ENCODE assay signal across 31 cellular contexts in genomic region chr14:65788876-65789859, GRCh38.
DNase-seq lines count a peak whose midpoint lies in the region; ATAC-seq, FAIRE-seq and TF ChIP-seq lines count a peak whose summit lies in the region.
"Had no signal": no experiment of that assay in that cellular context is flagged by ENCODE, and none has a peak within 500 bp of the region (broad histone marks: within the 10 kb centered on the region; RNA-seq: fewer than 3 reads in every experiment).

No MANE protein-coding gene starts in this region.

- TF ChIP-seq POLR2A in HepG2 (IDR thresholded peaks at IDR 0.05; ENCODE audit: insufficient read depth in 1 of 2, low read depth in 2 of 2, low read length in 2 of 2): no peak
- no peak for TF ChIP-seq POLR2A in right lobe of liver (IDR thresholded peaks at IDR 0.05)
- TF ChIP-seq POLR2A in tibial nerve (IDR thresholded peaks at IDR 0.05): no peak

- TF ChIP-seq EP300 in HepG2 (IDR thresholded peaks at IDR 0.05; ENCODE audit: low read depth in 2 of 2, low read length in 2 of 2) (no peak), HepG2 (CRISPR knock-in tag; IDR thresholded peaks at IDR 0.05; ENCODE audit: borderline replicate concordance) (no peak), tibial nerve (IDR thresholded peaks at IDR 0.05) (no peak)

- peak overlapping the region; percentile 71 for H3K4me2 ChIP-seq in HepG2 (ENCODE audit: low read depth, low read length)
- H3K4me2 ChIP-seq: A549 had no signal

- ATAC-seq in HepG2: peak; percentile 78
- ATAC-seq in right lobe of liver: no peak
- ATAC-seq in HG02642 (IDR thresholded peaks at IDR 0.05; ENCODE audit: poor library complexity, unreplicated experiment): no peak
- ATAC-seq in HG02623 (IDR thresholded peaks at IDR 0.05; ENCODE audit: unreplicated experiment): no peak
- ATAC-seq in HG03280 (IDR thresholded peaks at IDR 0.05; ENCODE audit: unreplicated experiment): no peak
- ATAC-seq: A549; activated naive CD4-positive, alpha-beta T cell treated with anti-CD3 and anti-CD28 coated beads, Interleukin-2, amount 50 U/mL, for 72 hours; gastroesophageal sphincter; left cardiac atrium; psoas muscle had no signal

- peak; percentile 3 for DNase-seq in HepG2 (ENCODE audit: low spot score)
- DNase-seq in right lobe of liver: no peak
- peak; percentile 95 for DNase-seq in NCI-H69 (lab: John Stamatoyannopoulos, UW)
- peak; percentile 2 for DNase-seq in fibroblast of villous mesenchyme (ENCODE audit: low read depth)
- no peak for DNase-seq in tibial nerve (ENCODE audit: low spot score in 2 of 2)
- DNase-seq: activated CD4-positive, alpha-beta T cell treated with anti-CD3 and anti-CD28 coated beads for 36 hours; activated T-cell treated with anti-CD3 and anti-CD28 coated beads for 4 hours; aorta; dermis blood vessel endothelial cell; esophagus squamous epithelium; GF-D8; H9; hippocampal formation; Kasumi-1; left cardiac atrium; mammary epithelial cell; MV-4-11; NCI-H1436 treated with DMSO at 0.1 percent for 48 hours; psoas muscle; stimulated activated naive CD4-positive, alpha-beta T cell treated with Interleukin-2 at 50 U/mL for 16 hours; testis had no signal

- FAIRE-seq in HepG2 (lab: Jason Lieb, UNC): no peak
- FAIRE-seq: A549, endometrium had no signal

- H3K27ac ChIP-seq in HepG2 (ENCODE audit: extremely low read length, insufficient read depth, low read length) (no peak overlapping the region), right lobe of liver (no peak overlapping the region), tibial nerve (no peak overlapping the region)
- H3K27ac ChIP-seq: A549, cardiac muscle cell, esophagus squamous epithelium, gastroesophageal sphincter, neutrophil, psoas muscle, testis, vagina had no signal

- no peaks in the 10 kb centered on the region for H3K9me3 ChIP-seq in HepG2 (ENCODE audit: low read length)
- H3K9me3 ChIP-seq in right lobe of liver: no peaks in the 10 kb centered on the region
- H3K9me3 ChIP-seq in tibial nerve: no peaks in the 10 kb centered on the region
- H3K9me3 ChIP-seq: A549, esophagus squamous epithelium, gastroesophageal sphincter, neutrophil, psoas muscle, testis, vagina had no signal

- TF ChIP-seq RAD21 in HepG2 (CRISPR knock-in tag; IDR thresholded peaks at IDR 0.05): no peak

- peaks cover 13% of the 10 kb centered on the region for H3K4me1 ChIP-seq in HepG2 (ENCODE audit: insufficient read depth, low read length)
- H3K4me1 ChIP-seq in right lobe of liver: no peaks in the 10 kb centered on the region
- H3K4me1 ChIP-seq in tibial nerve: no peaks in the 10 kb centered on the region
- H3K4me1 ChIP-seq: A549, esophagus squamous epithelium, gastroesophageal sphincter, psoas muscle, testis, vagina had no signal

- TF ChIP-seq CTCF in HepG2 (CRISPR knock-in tag; IDR thresholded peaks at IDR 0.05): no peak
- TF ChIP-seq CTCF in right lobe of liver (IDR thresholded peaks at IDR 0.05): no peak
- TF ChIP-seq CTCF in fibroblast of villous mesenchyme (IDR thresholded peaks at IDR 0.05; ENCODE audit: insufficient read depth, low read depth, low read length): no peak
- TF ChIP-seq CTCF in tibial nerve (IDR thresholded peaks at IDR 0.05): no peak

- 23% methylated on average over 13 of the region's 22 CpGs for WGBS in HepG2 (ENCODE audit: low lambda C conversion rate)
- WGBS in right lobe of liver (ENCODE audit: insufficient coverage, low coverage, low lambda C conversion rate, missing lambda C conversion rate): 46% methylated on average over 12 of the region's 22 CpGs
- 69 to 72% methylated on average over 22 of the region's 22 CpGs for WGBS in tibial nerve, 2 donors

- peak overlapping the region in 1 of 3 experiments; percentile 51; a peak in 2 of 6 replicates for H3K4me3 ChIP-seq in HepG2 (replicated peaks in 1 of 3; ENCODE audit: insufficient read depth in 1 of 3, low read depth in 2 of 3, low read length in 3 of 3)
- no peak overlapping the region for H3K4me3 ChIP-seq in right lobe of liver
- no peak overlapping the region for H3K4me3 ChIP-seq in fibroblast of villous mesenchyme (ENCODE audit: low read depth, low read length)
- no peak overlapping the region for H3K4me3 ChIP-seq in tibial nerve
- H3K4me3 ChIP-seq: A549, cardiac muscle cell, esophagus squamous epithelium, gastroesophageal sphincter, psoas muscle, testis, vagina had no signal

- CTCF ChIA-PET in HepG2 (lab: Yijun Ruan, JAX; ENCODE audit: low intra/inter-chr PET ratio, low total read pairs): no interaction called here

- H3K9ac ChIP-seq in HepG2 (ENCODE audit: insufficient read depth, low read depth, low read length): peak overlapping the region; percentile 11; the same call in 1 of the 2 replicates

- in situ Hi-C loops in HepG2 (cut with HindIII; ENCODE audit: extremely low pct_ligation_motif_present, low pct_unique_long_range_greater_than_20kb): no loop called here

- H3K36me3 ChIP-seq in HepG2 (replicated peaks in 1 of 2; ENCODE audit: control insufficient read depth in 1 of 2, insufficient read depth in 2 of 2, low read length in 2 of 2) (no peaks in the 10 kb centered on the region), right lobe of liver (no peaks in the 10 kb centered on the region), tibial nerve (no peaks in the 10 kb centered on the region)
- H3K36me3 ChIP-seq: cardiac muscle cell, esophagus squamous epithelium, gastroesophageal sphincter, neutrophil, vagina had no signal

- no peaks in the 10 kb centered on the region for H4K20me1 ChIP-seq in HepG2 (ENCODE audit: insufficient read depth, low read length)

- POLR2A ChIA-PET in HepG2 (lab: Yijun Ruan, JAX): no interaction called here

- intact Hi-C loops in HepG2 (cut with micrococcal nuclease; ENCODE audit: unreplicated experiment) (no loop called here), right lobe of liver (cut with DNase I) (no loop called here)

- no TSS peak for BruUV-seq in HepG2 (replicated peaks; lab: Mats Ljungman, UMichigan)

- peaks cover 0 to 17% of the 10 kb centered on the region in 2 experiments; a peak in 1 of 5 replicates for H3K27me3 ChIP-seq in HepG2 (ENCODE audit: control insufficient read depth in 1 of 2, insufficient read depth in 2 of 2, low read length in 2 of 2)
- H3K27me3 ChIP-seq in right lobe of liver: no peaks in the 10 kb centered on the region
- H3K27me3 ChIP-seq in tibial nerve: no peaks in the 10 kb centered on the region
- H3K27me3 ChIP-seq: cardiac muscle cell, testis, vagina had no signal

- H2AFZ ChIP-seq in HepG2 (ENCODE audit: low read length): peak overlapping the region; percentile 70

- H3K79me2 ChIP-seq in HepG2 (ENCODE audit: insufficient read depth, low read length): no peaks in the 10 kb centered on the region

TF ChIP-seq in HepG2, 621 proteins besides CTCF, POLR2A, EP300 and RAD21 (continues in another document):
- TF ChIP-seq CEBPG (CRISPR knock-in tag; IDR thresholded peaks at IDR 0.05) (peak; percentile 75), MED1 (CRISPR knock-in tag; IDR thresholded peaks at IDR 0.05) (no peak), GABPB1 (CRISPR knock-in tag; IDR thresholded peaks at IDR 0.05) (no peak), TMF1 (CRISPR knock-in tag; IDR thresholded peaks at IDR 0.05; ENCODE audit: low read depth) (no peak), HDAC6 (IDR thresholded peaks at IDR 0.05; ENCODE audit: low read depth, low read length) (no peak), MAX (IDR thresholded peaks at IDR 0.05) (peak; percentile 44; the same call in 1 of the 2 replicates), FOXK1 (CRISPR knock-in tag; IDR thresholded peaks at IDR 0.05; ENCODE audit: borderline replicate concordance, low read depth) (peak; percentile 17; the same call in 1 of the 2 replicates), CEBPB (IDR thresholded peaks at IDR 0.05; ENCODE audit: borderline replicate concordance, low read depth, low read length) (peak; percentile 20; the same call in 1 of the 2 replicates), HCFC1 (IDR thresholded peaks at IDR 0.05; ENCODE audit: low read depth, low read length) (no peak), NCOA2 (CRISPR knock-in tag; IDR thresholded peaks at IDR 0.05) (no peak), MAZ (IDR thresholded peaks at IDR 0.05; ENCODE audit: borderline replicate concordance, low read depth, low read length) (no peak), MAZ (CRISPR knock-in tag; IDR thresholded peaks at IDR 0.05; ENCODE audit: low read depth) (0 out of 2 replicates have a peak, but pooled peaks have one; percentile 26), MXD4 (CRISPR knock-in tag; IDR thresholded peaks at IDR 0.05) (no peak), ZNF569 (CRISPR knock-in tag; IDR thresholded peaks at IDR 0.05; ENCODE audit: borderline replicate concordance) (no peak), ZNF670 (CRISPR knock-in tag; IDR thresholded peaks at IDR 0.05; ENCODE audit: borderline replicate concordance) (no peak), CREB1 (IDR thresholded peaks at IDR 0.05) (peak; percentile 95), CREB1 (CRISPR knock-in tag; IDR thresholded peaks at IDR 0.05) (no peak), ZNF580 (CRISPR knock-in tag; IDR thresholded peaks at IDR 0.05; ENCODE audit: borderline replicate concordance, low read depth) (no peak), BHLHE40 (IDR thresholded peaks at IDR 0.05; ENCODE audit: low read length) (peak; percentile 57), TEAD3 (CRISPR knock-in tag; optimal IDR thresholded peaks at IDR 0.05; ENCODE audit: borderline replicate concordance) (peak; percentile 10), ZNF326 (CRISPR knock-in tag; IDR thresholded peaks at IDR 0.05; ENCODE audit: borderline replicate concordance) (no peak)

Comparison
In these comparisons a context has a peak if more than half of its experiments do, and no peak if none do; other contexts are left out.
1. DNase-seq: peak in HepG2 (single experiment), NCI-H69 (single experiment) and fibroblast of villous mesenchyme (single experiment); none in right lobe of liver (0 of 3) and tibial nerve (0 of 2).